22 cellular contexts compared by ENCODE assay signal in the genomic region with DNA sequence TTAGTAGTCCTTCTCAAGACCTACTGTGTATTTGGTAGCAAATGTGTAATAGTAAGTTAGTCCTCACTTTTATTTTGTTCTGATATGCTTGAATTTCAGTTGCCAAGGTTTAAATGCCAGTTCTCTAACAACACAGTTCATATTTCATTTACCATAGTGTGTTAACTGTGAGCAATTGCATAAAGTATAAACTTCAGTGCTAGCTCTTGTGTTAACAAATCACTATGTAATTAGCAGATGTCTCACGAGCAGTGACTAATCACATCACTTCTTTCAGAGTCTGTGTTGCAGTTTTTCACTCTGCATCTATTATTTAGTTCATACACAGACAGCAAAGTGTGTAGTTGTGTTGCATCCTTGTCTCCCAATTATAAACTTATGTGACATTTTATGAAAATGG.
"Had no signal": no experiment of that assay in that cellular context is flagged by ENCODE, and none has a peak within 500 bp of the region (broad histone marks: within the 10 kb centered on the region; RNA-seq: fewer than 3 reads in every experiment).

No MANE protein-coding gene starts in this region.

- DNase-seq: activated CD4-positive, alpha-beta T cell treated with anti-CD3 and anti-CD28 coated beads for 1 hour; activated CD4-positive, alpha-beta T cell treated with anti-CD3 and anti-CD28 coated beads, Interleukin-2, amount 50 U/mL, for 4 hours; activated gamma-delta T cell; activated T-cell treated with anti-CD3 and anti-CD28 coated beads, Interleukin-2, amount 50 U/mL, for 72 hours; adrenal gland; effector CD8-positive, alpha-beta T cell; esophagus squamous epithelium; foreskin melanocyte; hypothalamus; islet precursor cell; midbrain; nephron progenitor cell; occipital lobe; posterior cingulate gyrus; stimulated activated CD4-positive, alpha-beta T cell treated with anti-CD3 and anti-CD28 coated beads, Interleukin-12 subunit alpha, Interleukin-12 subunit beta, amount 100 ng/mL, for 4 hours; stimulated activated CD4-positive, alpha-beta T cell treated with anti-CD3 and anti-CD28 coated beads, Interleukin-1b, Interleukin-23, amount 100 ng/mL, for 48 hours; stimulated activated naive CD4-positive, alpha-beta T cell treated with Interleukin-2 at 50 U/mL for 16 hours; thyroid gland had no signal

- H3K36me3 ChIP-seq: adrenal gland, cardiac muscle cell, thyroid gland had no signal

- H3K4me3 ChIP-seq: adrenal gland, cardiac muscle cell, esophagus squamous epithelium, thyroid gland had no signal

- H3K27me3 ChIP-seq: adrenal gland, cardiac muscle cell, esophagus squamous epithelium, thyroid gland had no signal

- H3K27ac ChIP-seq: adrenal gland, cardiac muscle cell, esophagus squamous epithelium, thyroid gland, VCaP had no signal

- H3K9me3 ChIP-seq: adrenal gland, esophagus squamous epithelium, thyroid gland had no signal

- H3K4me1 ChIP-seq: adrenal gland had no signal

- ATAC-seq: activated naive CD4-positive, alpha-beta T cell treated with anti-CD3 and anti-CD28 coated beads, Interleukin-2, amount 50 U/mL, for 72 hours; activated T-cell treated with anti-CD3 and anti-CD28 coated beads, Interleukin-2, amount 50 U/mL, for 72 hours; left lobe of liver had no signal
